27 cellular contexts compared by ENCODE assay signal in genomic region chr15:68173119-68173518, GRCh38.
"Had no signal": no experiment of that assay in that cellular context is flagged by ENCODE, and none has a peak within 500 bp of the region (broad histone marks: within the 10 kb centered on the region; RNA-seq: fewer than 3 reads in every experiment).

No MANE protein-coding gene starts in this region.

- H3K27me3 ChIP-seq: stomach, suprapubic skin, testis, thyroid gland, tibial artery, tibial nerve, transverse colon, upper lobe of left lung, upper lobe of right lung, uterus, vagina had no signal

- FAIRE-seq: urothelium cell line had no signal

- DNase-seq: stimulated activated CD4-positive, alpha-beta T cell treated with anti-CD3 and anti-CD28 coated beads, Interleukin-2, amount 100 ng/mL, for 48 hours; stimulated activated CD4-positive, alpha-beta T cell treated with anti-CD3 and anti-CD28 coated beads, Interleukin-4, amount 100 ng/mL, for 1 hour; stimulated activated CD4-positive, alpha-beta T cell treated with anti-CD3 and anti-CD28 coated beads, Interleukin-4, amount 100 ng/mL, for 24 hours; stimulated activated CD4-positive, alpha-beta T cell treated with anti-CD3 and anti-CD28 coated beads, Interleukin-4, amount 100 ng/mL, for 4 hours; stimulated activated CD8-positive, alpha-beta memory T cell treated with anti-CD3 and anti-CD28 coated beads, Interleukin-4, amount 100 ng/mL, for 48 hours; stimulated activated naive B cell treated with anti-CD40 and anti-IgM and Interleukin-4, amounts not matched to agents 10 μg/mL and 1 μg/mL and 100 μg/mL, for 72 hours; stimulated activated naive CD4-positive, alpha-beta T cell; stimulated activated naive CD4-positive, alpha-beta T cell treated with Interleukin-2 at 50 U/mL for 16 hours; stimulated activated naive CD8-positive, alpha-beta T cell treated with anti-CD3 and anti-CD28 coated beads, Interleukin-15, amount 100 ng/mL, for 72 hours; stimulated activated naive CD8-positive, alpha-beta T cell treated with anti-CD3 and anti-CD28 coated beads, Interleukin-15, Interleukin-2, amounts not matched to agents 100 U/mL and 50 U/mL, for 24 hours; stomach; substantia nigra; testis; thyroid gland; tibial artery; transverse colon; trophoblast cell; upper lobe of left lung; upper lobe of right lung; uterus had no signal

- H3K9me3 ChIP-seq: stomach, suprapubic skin, testis, thoracic aorta, thyroid gland, tibial artery, tibial nerve, transverse colon, upper lobe of left lung, upper lobe of right lung, uterus, vagina had no signal

- H3K4me3 ChIP-seq: stomach, suprapubic skin, testis, thoracic aorta, thyroid gland, tibial artery, tibial nerve, transverse colon, upper lobe of left lung, upper lobe of right lung, uterus, vagina had no signal

- H3K27ac ChIP-seq: stomach, suprapubic skin, testis, thoracic aorta, thyroid gland, tibial artery, tibial nerve, transverse colon, upper lobe of left lung, upper lobe of right lung, uterus, vagina had no signal

- ATAC-seq: stimulated activated effector memory CD8-positive, alpha-beta T cell treated with anti-CD3 and anti-CD28 coated beads, Interleukin-12 subunit alpha, Interleukin-12 subunit beta, amount 100 ng/mL, for 72 hours; stimulated activated memory B cell treated with anti-CD40 and anti-IgM and Interleukin-4, amounts not matched to agents 10 μg/mL and 1 μg/mL and 100 μg/mL, for 72 hours; stimulated activated naive B cell treated with anti-CD40 and anti-IgM and Interleukin-4, amounts not matched to agents 10 μg/mL and 1 μg/mL and 100 μg/mL, for 72 hours; stimulated activated naive CD8-positive, alpha-beta T cell treated with anti-CD3 and anti-CD28 coated beads, Interleukin-15, amount 100 ng/mL, for 72 hours; stimulated activated naive CD8-positive, alpha-beta T cell treated with anti-CD3 and anti-CD28 coated beads, Interleukin-15, Interleukin-2, amounts not matched to agents 100 U/mL and 50 U/mL, for 24 hours; upper lobe of right lung had no signal

- H3K4me1 ChIP-seq: suprapubic skin, testis, thyroid gland, transverse colon, upper lobe of right lung, uterus, vagina had no signal
